Comparison of ENCODE assay signal across 18 cellular contexts in genomic region chr9:127517620-127518019, GRCh38.
"Had no signal": no experiment of that assay in that cellular context is flagged by ENCODE, and none has a peak within 500 bp of the region (broad histone marks: within the 10 kb centered on the region; RNA-seq: fewer than 3 reads in every experiment).

No MANE protein-coding gene starts in this region.

- H3K27me3 Mint-ChIP-seq: activated CD4-positive, alpha-beta T cell treated with anti-CD3 and anti-CD28 coated beads, Interleukin-2, amount 10 ng/mL, durations not matched to agents 24 days and 14 days; activated naive CD4-positive, alpha-beta T cell treated with anti-CD3 and anti-CD28 coated beads, Interleukin-2, amount 10 ng/mL, durations not matched to agents 7 days and 5 days had no signal

- H3K4me3 Mint-ChIP-seq: activated CD4-positive, alpha-beta T cell treated with anti-CD3 and anti-CD28 coated beads, Interleukin-2, amount 10 ng/mL, durations not matched to agents 24 days and 14 days; activated naive CD4-positive, alpha-beta T cell treated with anti-CD3 and anti-CD28 coated beads, Interleukin-2, amount 10 ng/mL, durations not matched to agents 7 days and 5 days; activated T-helper 1 cell treated with anti-CD3 and anti-CD28 coated beads, Interleukin-12 subunit alpha, Interleukin-12 subunit beta, Interleukin-2, Interleukin-4 antibody, amounts not matched to agents 30 ng/mL and 10 ng/mL and 1 ng/mL, durations not matched to agents 14 hours and 24 hours and 36 hours; natural killer cell; WTC11 had no signal

- H3K27ac ChIP-seq: foreskin keratinocyte, SJCRH30 had no signal

- H3K9me3 Mint-ChIP-seq: activated naive CD4-positive, alpha-beta T cell treated with anti-CD3 and anti-CD28 coated beads, Interleukin-2, amount 10 ng/mL, durations not matched to agents 7 days and 5 days; activated T-helper 1 cell treated with anti-CD3 and anti-CD28 coated beads, Interleukin-12 subunit alpha, Interleukin-12 subunit beta, Interleukin-2, Interleukin-4 antibody, amounts not matched to agents 30 ng/mL and 10 ng/mL and 1 ng/mL, durations not matched to agents 14 hours and 24 hours and 36 hours; natural killer cell had no signal

- H3K27me3 ChIP-seq: adrenal gland, esophagus squamous epithelium, foreskin keratinocyte, right lobe of liver, SJCRH30, testis had no signal

- H3K9me3 ChIP-seq: adrenal gland, esophagus squamous epithelium, psoas muscle, right lobe of liver, SJCRH30, testis had no signal

- DNase-seq: activated CD4-positive, alpha-beta T cell treated with anti-CD3 and anti-CD28 coated beads, Interleukin-2, amount 10 ng/mL, durations not matched to agents 24 days and 14 days; activated naive CD4-positive, alpha-beta T cell treated with anti-CD3 and anti-CD28 coated beads, Interleukin-2, amount 10 ng/mL, durations not matched to agents 7 days and 5 days; adrenal gland; caudate nucleus; esophagus squamous epithelium; foreskin keratinocyte; head of caudate nucleus; natural killer cell; occipital lobe; psoas muscle; right lobe of liver; SJCRH30; stimulated activated CD4-positive, alpha-beta T cell treated with anti-CD3 and anti-CD28 coated beads, Interleukin-2, amount 100 ng/mL, for 24 hours; stimulated activated naive CD4-positive, alpha-beta T cell treated with Interleukin-2 at 50 U/mL for 16 hours; testis had no signal

- H3K36me3 Mint-ChIP-seq: natural killer cell had no signal

- H3K4me3 ChIP-seq: adrenal gland, esophagus squamous epithelium, psoas muscle, right lobe of liver, SJCRH30, testis had no signal

- H3K27ac Mint-ChIP-seq: activated CD4-positive, alpha-beta T cell treated with anti-CD3 and anti-CD28 coated beads, Interleukin-2, amount 10 ng/mL, durations not matched to agents 24 days and 14 days; activated naive CD4-positive, alpha-beta T cell treated with anti-CD3 and anti-CD28 coated beads, Interleukin-2, amount 10 ng/mL, durations not matched to agents 7 days and 5 days; activated T-helper 1 cell treated with anti-CD3 and anti-CD28 coated beads, Interleukin-12 subunit alpha, Interleukin-12 subunit beta, Interleukin-2, Interleukin-4 antibody, amounts not matched to agents 30 ng/mL and 10 ng/mL and 1 ng/mL, durations not matched to agents 14 hours and 24 hours and 36 hours; natural killer cell had no signal

- ATAC-seq: foreskin keratinocyte, left lobe of liver, natural killer cell, psoas muscle, WTC11 had no signal
